Comparison of ENCODE assay signal across 8 cellular contexts in genomic region chr17:63433746-63434591, GRCh38. TPM values are rescaled to one million over a fixed set of nuclear protein-coding genes. Genes with fewer than 3 reads are reported as not detected.
DNase-seq lines count a peak whose midpoint lies in the region; ATAC-seq lines count a peak whose summit lies in the region.

No MANE protein-coding gene starts in this region.

- peaks cover 33% of the 10 kb centered on the region for H3K36me3 Mint-ChIP-seq in effector memory CD8-positive, alpha-beta T cell (ENCODE audit: insufficient read depth)
- H3K36me3 Mint-ChIP-seq in natural killer cell treated with Interleukin-12 subunit alpha and Interleukin-12 subunit beta and Interleukin-15 and Interleukin-18, amount 100 ng/mL, for 72 hours: no peaks in the 10 kb centered on the region

- no peaks in the 10 kb centered on the region for H3K9me3 ChIP-seq in NT2/D1 (ENCODE audit: insufficient read depth, low read length)

- H3K36me3 ChIP-seq in NT2/D1 (ENCODE audit: insufficient read depth, insufficient read length, low read length): peaks cover 43% of the 10 kb centered on the region

- no peak overlapping the region for H3K4me3 ChIP-seq in NT2/D1 (ENCODE audit: insufficient read length, low read depth)

- peak overlapping the region; percentile 68 to 77 for H3K27ac Mint-ChIP-seq in effector memory CD8-positive, alpha-beta T cell
- H3K27ac Mint-ChIP-seq in natural killer cell treated with Interleukin-12 subunit alpha and Interleukin-12 subunit beta and Interleukin-15 and Interleukin-18, amount 100 ng/mL, for 72 hours: no peak overlapping the region

- DNase-seq in AG20443 (ENCODE audit: low spot score): peak; percentile 93
- no peak for DNase-seq in NT2/D1 (ENCODE audit: low read depth, low spot score)
- DNase-seq in effector memory CD8-positive, alpha-beta T cell: no peak
- DNase-seq in natural killer cell treated with Interleukin-12 subunit alpha and Interleukin-12 subunit beta and Interleukin-15 and Interleukin-18, amount 100 ng/mL, for 72 hours (ENCODE audit: low spot score): no peak

- H3K4me3 Mint-ChIP-seq in effector memory CD8-positive, alpha-beta T cell: peak overlapping the region in 1 of 2 donors; percentile 68
- peak overlapping the region; percentile 9 for H3K4me3 Mint-ChIP-seq in natural killer cell treated with Interleukin-12 subunit alpha and Interleukin-12 subunit beta and Interleukin-15 and Interleukin-18, amount 100 ng/mL, for 72 hours

- no peaks in the 10 kb centered on the region for H3K9me3 Mint-ChIP-seq in effector memory CD8-positive, alpha-beta T cell
- no peaks in the 10 kb centered on the region for H3K9me3 Mint-ChIP-seq in natural killer cell treated with Interleukin-12 subunit alpha and Interleukin-12 subunit beta and Interleukin-15 and Interleukin-18, amount 100 ng/mL, for 72 hours

- H3K4me1 Mint-ChIP-seq in effector memory CD8-positive, alpha-beta T cell (ENCODE audit: low read depth in 2 of 2): peaks cover 9 to 29% of the 10 kb centered on the region in 2 donors
- peaks cover 6 to 17% of the 10 kb centered on the region in 2 donors for H3K4me1 Mint-ChIP-seq in natural killer cell treated with Interleukin-12 subunit alpha and Interleukin-12 subunit beta and Interleukin-15 and Interleukin-18, amount 100 ng/mL, for 72 hours (ENCODE audit: low read depth in 2 of 2)

- peaks cover 13% of the 10 kb centered on the region for H3K4me1 ChIP-seq in NT2/D1 (ENCODE audit: insufficient read depth, insufficient read length)

- H3K27me3 Mint-ChIP-seq in effector memory CD8-positive, alpha-beta T cell: no peaks in the 10 kb centered on the region
- no peaks in the 10 kb centered on the region for H3K27me3 Mint-ChIP-seq in natural killer cell treated with Interleukin-12 subunit alpha and Interleukin-12 subunit beta and Interleukin-15 and Interleukin-18, amount 100 ng/mL, for 72 hours

- ATAC-seq in effector memory CD8-positive, alpha-beta T cell (replicated peaks): no peak
- no peak for ATAC-seq in natural killer cell treated with Interleukin-12 subunit alpha and Interleukin-12 subunit beta and Interleukin-15 and Interleukin-18, amount 100 ng/mL, for 72 hours
- ATAC-seq in HG02981 (IDR thresholded peaks at IDR 0.05; ENCODE audit: unreplicated experiment): no peak
- ATAC-seq in HG03139 (IDR thresholded peaks at IDR 0.05; ENCODE audit: unreplicated experiment): no peak
- ATAC-seq in GM21717 (IDR thresholded peaks at IDR 0.05; ENCODE audit: unreplicated experiment): no peak
- ATAC-seq in GM19455 (IDR thresholded peaks at IDR 0.05; ENCODE audit: unreplicated experiment): no peak

- H3K9ac ChIP-seq in NT2/D1 (ENCODE audit: insufficient read length, low read depth): peak overlapping the region; percentile 22

- no peaks in the 10 kb centered on the region for H3K27me3 ChIP-seq in NT2/D1 (ENCODE audit: insufficient read depth, insufficient read length)

RNA-seq across cellular contexts. Expression of gene CYB561, which starts 12.1 kb away (rescaled TPM):
- 1 to 10 TPM; 3.2 to 7.9 TPM for total RNA-seq in natural killer cell treated with Interleukin-12 subunit alpha and Interleukin-12 subunit beta and Interleukin-15 and Interleukin-18, amount 100 ng/mL, for 72 hours

RNA-seq across cellular contexts. Expression of gene ACE, which starts 42.9 kb away (rescaled TPM):
- total RNA-seq in natural killer cell treated with Interleukin-12 subunit alpha and Interleukin-12 subunit beta and Interleukin-15 and Interleukin-18, amount 100 ng/mL, for 72 hours: not detected

Comparison
In these comparisons a context has a peak if more than half of its experiments do, and no peak if none do; other contexts are left out.
1. H3K27ac Mint-ChIP-seq: peak in effector memory CD8-positive, alpha-beta T cell (2 of 2); none in natural killer cell treated with Interleukin-12 subunit alpha and Interleukin-12 subunit beta and Interleukin-15 and Interleukin-18, amount 100 ng/mL, for 72 hours (0 of 2).